In genomic region chr15:85253196-85253915, GRCh38 we compare ENCODE assay signal across 8 cellular contexts.
DNase-seq lines count a peak whose midpoint lies in the region; ATAC-seq and TF ChIP-seq lines count a peak whose summit lies in the region.
"Not testable (repeated sequence)": the region's sequence is repeated elsewhere in the genome, so short reads cannot be mapped to it uniquely, and the experiment has no call there.

No MANE protein-coding gene starts in this region.

- TF ChIP-seq CTCF in WTC11 (IDR thresholded peaks at IDR 0.05); epithelial cell of esophagus (IDR thresholded peaks at IDR 0.05; ENCODE audit: insufficient read depth, low read depth, low read length, missing control alignments): not testable (repeated sequence)

- POLR2A ChIA-PET in WTC11 (lab: Charles Lee), result not testable (repeated sequence)

- ATAC-seq in GM18907 (IDR thresholded peaks at IDR 0.05; ENCODE audit: unreplicated experiment), result peak; percentile 74
- ATAC-seq in GM21423 (IDR thresholded peaks at IDR 0.05; ENCODE audit: unreplicated experiment), result peak; percentile 72
- ATAC-seq in HG02885 (IDR thresholded peaks at IDR 0.05; ENCODE audit: poor library complexity, unreplicated experiment), result peak; percentile 87
- ATAC-seq in HG03520 (IDR thresholded peaks at IDR 0.05; ENCODE audit: unreplicated experiment), result peak; percentile 53
- ATAC-seq in WTC11, result peak; percentile 11

- H3K27me3 Mint-ChIP-seq in WTC11 (ENCODE audit: low read depth), result not testable (repeated sequence)

- H3K36me3 Mint-ChIP-seq in WTC11, result not testable (repeated sequence)

- peak; percentile 37 for DNase-seq in DMS53 (lab: John Stamatoyannopoulos, UW)
- not testable (repeated sequence) for DNase-seq in WTC11 (ENCODE audit: low spot score)
- peak; percentile 69 for DNase-seq in epithelial cell of esophagus (ENCODE audit: low read depth)
- DNase-seq in renal cortical epithelial cell (ENCODE audit: low read depth), result peak; percentile 19

- not testable (repeated sequence) for H3K4me3 Mint-ChIP-seq in WTC11

- H3K27ac Mint-ChIP-seq in WTC11, result not testable (repeated sequence)

- not testable (repeated sequence) for H3K4me1 Mint-ChIP-seq in WTC11

- not testable (repeated sequence) for H3K4me3 ChIP-seq in epithelial cell of esophagus (ENCODE audit: low read length)

- H3K9me3 Mint-ChIP-seq in WTC11, result not testable (repeated sequence)

- CTCF ChIA-PET in WTC11 (lab: Charles Lee), result not testable (repeated sequence)

Comparison
In these comparisons a context has a peak if more than half of its experiments do, and no peak if none do; other contexts are left out.
1. ATAC-seq: peak in every context shown above with its lines; median percentile 87 in HG02885; 74 in GM18907; 72 in GM21423; 53 in HG03520; 11 in WTC11.